In genomic region chr16:87344165-87344930, GRCh38 we compare ENCODE assay signal across 13 cellular contexts. TPM values are rescaled to one million over a fixed set of nuclear protein-coding genes. Genes with fewer than 3 reads are reported as not detected.
A peak's percentile ranks its signal among the peaks of the same experiment; 100 is the strongest.
DNase-seq lines count a peak whose midpoint lies in the region; ATAC-seq and TF ChIP-seq lines count a peak whose summit lies in the region.
"Had no signal": no experiment of that assay in that cellular context is flagged by ENCODE, and none has a peak within 500 bp of the region (broad histone marks: within the 10 kb centered on the region; RNA-seq: fewer than 3 reads in every experiment).

No MANE protein-coding gene starts in this region.

- H3K36me3 ChIP-seq in SJSA1: peaks cover 54% of the 10 kb centered on the region
- H3K36me3 ChIP-seq in effector memory CD4-positive, alpha-beta T cell (ENCODE audit: control insufficient read depth, insufficient read depth, low read length): peaks cover 43% of the 10 kb centered on the region
- H3K36me3 ChIP-seq in gastrocnemius medialis: peaks cover 0 to 67% of the 10 kb centered on the region in 2 donors
- no peaks in the 10 kb centered on the region for H3K36me3 ChIP-seq in mesendoderm (ENCODE audit: control insufficient read depth, insufficient read depth, low read length)

- no peak overlapping the region for H2AK5ac ChIP-seq in mesendoderm (ENCODE audit: low read length)

- no peak overlapping the region for H3K9ac ChIP-seq in mesendoderm (ENCODE audit: low read length)

- H4K8ac ChIP-seq in mesendoderm (ENCODE audit: low read depth, low read length): no peak overlapping the region

- peak overlapping the region; percentile 57 for H3K27ac Mint-ChIP-seq in T-helper 2 cell treated with Interferon-gamma antibody and Interleukin-4, amounts not matched to agents 5 μg/mL and 100 μg/mL, for 36 hours
- H3K27ac Mint-ChIP-seq in Calu3 (ENCODE audit: unreplicated experiment): no peak overlapping the region

- no peaks in the 10 kb centered on the region for H3K27me3 ChIP-seq in SJSA1 (replicated peaks)
- no peaks in the 10 kb centered on the region for H3K27me3 ChIP-seq in effector memory CD4-positive, alpha-beta T cell (replicated peaks; ENCODE audit: control insufficient read depth, insufficient read depth, low read length, poor library complexity, severe bottlenecking)
- H3K27me3 ChIP-seq in gastrocnemius medialis: no peaks in the 10 kb centered on the region
- no peaks in the 10 kb centered on the region for H3K27me3 ChIP-seq in mesendoderm (ENCODE audit: insufficient read depth, low read length, poor library complexity)
- H3K27me3 ChIP-seq: cardiac muscle cell had no signal

- H2BK120ac ChIP-seq in mesendoderm (ENCODE audit: low read depth, low read length): no peak overlapping the region

- H3K9me3 ChIP-seq in SJSA1 (replicated peaks) (no peaks in the 10 kb centered on the region), gastrocnemius medialis (no peaks in the 10 kb centered on the region)
- H3K9me3 ChIP-seq in effector memory CD4-positive, alpha-beta T cell (ENCODE audit: control insufficient read depth, low read length): no peaks in the 10 kb centered on the region

- intact Hi-C loops in gastrocnemius medialis (cut with DNase I; ENCODE audit: low total_unique reads) (no loop called here), Calu3 (cut with micrococcal nuclease; ENCODE audit: unreplicated experiment) (no loop called here)

- no peak overlapping the region for H3K23ac ChIP-seq in mesendoderm (ENCODE audit: low read length)

- H3K4me1 Mint-ChIP-seq in T-helper 2 cell treated with Interferon-gamma antibody and Interleukin-4, amounts not matched to agents 5 μg/mL and 100 μg/mL, for 36 hours (ENCODE audit: low read depth): peaks cover 5% of the 10 kb centered on the region
- H3K4me1 Mint-ChIP-seq in Calu3 (ENCODE audit: low read depth, unreplicated experiment): no peaks in the 10 kb centered on the region

- H3K79me1 ChIP-seq in mesendoderm (ENCODE audit: low read length): no peaks in the 10 kb centered on the region

- peaks cover 49% of the 10 kb centered on the region for H3K4me1 ChIP-seq in SJSA1 (replicated peaks)
- peaks cover 8% of the 10 kb centered on the region for H3K4me1 ChIP-seq in effector memory CD4-positive, alpha-beta T cell (ENCODE audit: control insufficient read depth, insufficient read depth, low read length, poor library complexity, severe bottlenecking)
- peaks cover 0 to 7% of the 10 kb centered on the region in 2 donors for H3K4me1 ChIP-seq in gastrocnemius medialis
- H3K4me1 ChIP-seq in mesendoderm (ENCODE audit: control insufficient read depth, low read depth, low read length): no peaks in the 10 kb centered on the region

- DNase-seq in T-helper 2 cell treated with Interferon-gamma antibody and Interleukin-4, amounts not matched to agents 5 μg/mL and 100 μg/mL, for 36 hours (ENCODE audit: low spot score): no peak
- DNase-seq in T-helper 2 cell (no peak), SJSA1 (ENCODE audit: low read depth in 1 of 2, low spot score in 2 of 2) (peak; percentile 83 to 90), gastrocnemius medialis (no peak), mesendoderm (no peak), DMS153 (lab: John Stamatoyannopoulos, UW) (no peak), Calu3 (no peak)
- DNase-seq in effector memory CD4-positive, alpha-beta T cell: no peak
- DNase-seq: 8988T; activated CD8-positive, alpha-beta memory T cell treated with anti-CD3 and anti-CD28 coated beads, Interleukin-2, amount 50 U/mL, for 48 hours; NCI-H226; PC-9 had no signal

- H3K4me3 ChIP-seq in SJSA1 (no peak overlapping the region), gastrocnemius medialis (peak overlapping the region in 1 of 4 donors; percentile 26), mesendoderm (ENCODE audit: low read length) (no peak overlapping the region)
- no peak overlapping the region for H3K4me3 ChIP-seq in effector memory CD4-positive, alpha-beta T cell (ENCODE audit: insufficient read depth, low read depth, low read length, poor library complexity, severe bottlenecking)
- H3K4me3 ChIP-seq: cardiac muscle cell, PC-9 had no signal

- no peak overlapping the region for H4K5ac ChIP-seq in mesendoderm (ENCODE audit: low read length)

- H3K4me3 Mint-ChIP-seq in T-helper 2 cell treated with Interferon-gamma antibody and Interleukin-4, amounts not matched to agents 5 μg/mL and 100 μg/mL, for 36 hours: peak overlapping the region; percentile 76
- no peak overlapping the region for H3K4me3 Mint-ChIP-seq in Calu3 (ENCODE audit: low read depth, unreplicated experiment)

- no peak overlapping the region for H3K4me2 ChIP-seq in mesendoderm (ENCODE audit: low read length)
- H3K4me2 ChIP-seq: PC-9 had no signal

- H3K56ac ChIP-seq in mesendoderm (ENCODE audit: low read length): no peak overlapping the region

- H3K4ac ChIP-seq in mesendoderm (ENCODE audit: low read depth, low read length): no peak overlapping the region

- H3K27me3 Mint-ChIP-seq in T-helper 2 cell treated with Interferon-gamma antibody and Interleukin-4, amounts not matched to agents 5 μg/mL and 100 μg/mL, for 36 hours (ENCODE audit: low read depth): no peaks in the 10 kb centered on the region
- no peaks in the 10 kb centered on the region for H3K27me3 Mint-ChIP-seq in Calu3 (ENCODE audit: unreplicated experiment)

- TF ChIP-seq CTCF in gastrocnemius medialis (IDR thresholded peaks at IDR 0.05 in 4 of 5, conservative IDR thresholded peaks at IDR 0.05 in 1 of 5) (no peak), Calu3 (IDR thresholded peaks at IDR 0.05; ENCODE audit: unreplicated experiment) (no peak)

- CTCF ChIA-PET in Calu3 (lab: Charles Lee): no interaction called here

- H3K36me3 Mint-ChIP-seq in T-helper 2 cell treated with Interferon-gamma antibody and Interleukin-4, amounts not matched to agents 5 μg/mL and 100 μg/mL, for 36 hours (ENCODE audit: low read depth): peaks cover 26% of the 10 kb centered on the region
- H3K36me3 Mint-ChIP-seq in Calu3 (ENCODE audit: insufficient read depth, unreplicated experiment): peaks cover 42% of the 10 kb centered on the region

- no peak overlapping the region for H3K18ac ChIP-seq in mesendoderm (ENCODE audit: low read length)

- in situ Hi-C loops in gastrocnemius medialis (cut with MboI; ENCODE audit: low sequenced_read_pairs in 4 of 4): no loop called here

- no peaks in the 10 kb centered on the region for H3K79me2 ChIP-seq in mesendoderm (ENCODE audit: control insufficient read depth, insufficient read depth, low read length)

- H2BK15ac ChIP-seq in mesendoderm (replicated peaks; ENCODE audit: low read depth): no peak overlapping the region

- ATAC-seq in gastrocnemius medialis: no peak

- no peak for TF ChIP-seq POLR2A in gastrocnemius medialis (IDR thresholded peaks at IDR 0.05)

- BruUV-seq in Calu3 (replicated peaks; lab: Mats Ljungman, UMichigan): no TSS peak

- H2BK5ac ChIP-seq in mesendoderm (ENCODE audit: low read length): no peak overlapping the region

- no CpG with 5 or more reads among the region's 34 CpGs for WGBS in mesendoderm (ENCODE audit: extremely low coverage, insufficient coverage, low lambda C conversion rate)

- H3K27ac ChIP-seq in SJSA1 (peak overlapping the region; percentile 82), gastrocnemius medialis (peak overlapping the region in 3 of 4 donors; percentile 60 to 74 (median 64)), mesendoderm (ENCODE audit: low read depth, low read length) (no peak overlapping the region)
- peak overlapping the region; percentile 53 for H3K27ac ChIP-seq in effector memory CD4-positive, alpha-beta T cell (ENCODE audit: insufficient read depth, low read length, poor library complexity, severe bottlenecking)
- H3K27ac ChIP-seq: cardiac muscle cell, PC-9 had no signal

- H3K9me3 Mint-ChIP-seq in T-helper 2 cell treated with Interferon-gamma antibody and Interleukin-4, amounts not matched to agents 5 μg/mL and 100 μg/mL, for 36 hours: no peaks in the 10 kb centered on the region
- H3K9me3 Mint-ChIP-seq in Calu3 (ENCODE audit: low read depth, unreplicated experiment): no peaks in the 10 kb centered on the region

RNA-seq across cellular contexts. Expression of gene C16orf95, which starts 27.2 kb away (rescaled TPM):
- 4.9 and 18.7 TPM in 2 replicates for total RNA-seq in SJSA1 (2014; rRNA removed; shearing (Covaris generic))
- total RNA-seq in gastrocnemius medialis (1 to 10 TPM in 3 of 4 donors, under 1 TPM in 1; 0.22 to 3.8 (median 1.3) TPM), Calu3 (2022) (3.8 and 3.9 TPM in 2 replicates)
- polyA plus RNA-seq in mesendoderm (2013, experiment 1 of 2): 2.8 TPM
- 2.4 TPM for polyA plus RNA-seq in mesendoderm (2013, experiment 2 of 2)

RNA-seq across cellular contexts. Expression of gene FBXO31, which starts 39.2 kb away (rescaled TPM):
- 26.2 and 27.2 TPM in 2 replicates for total RNA-seq in SJSA1 (2014; rRNA removed; shearing (Covaris generic))
- 100 to 1,000 TPM; 156 to 264 (median 201) TPM for total RNA-seq in gastrocnemius medialis
- 10.0 TPM for polyA plus RNA-seq in mesendoderm (2013, experiment 1 of 2)
- polyA plus RNA-seq in mesendoderm (2013, experiment 2 of 2): 10.3 TPM
- 40.4 and 43.7 TPM in 2 replicates for total RNA-seq in Calu3 (2022)

RNA-seq across cellular contexts. Expression of gene MAP1LC3B, which starts 47.8 kb away (rescaled TPM):
- total RNA-seq in SJSA1 (2014; rRNA removed; shearing (Covaris generic)): 16.9 and 21.3 TPM in 2 replicates
- total RNA-seq in gastrocnemius medialis (100 to 1,000 TPM in 3 of 4 donors, 10 to 100 TPM in 1; 76.3 to 165 (median 122) TPM), Calu3 (2022) (70.3 and 71.5 TPM in 2 replicates)
- 36.8 TPM for polyA plus RNA-seq in mesendoderm (2013, experiment 1 of 2)
- 35.1 TPM for polyA plus RNA-seq in mesendoderm (2013, experiment 2 of 2)

Comparison
In these comparisons a context has a peak if more than half of its experiments do, and no peak if none do; other contexts are left out.
1. DNase-seq: peak in SJSA1 (2 of 2); none in T-helper 2 cell treated with Interferon-gamma antibody and Interleukin-4, amounts not matched to agents 5 μg/mL and 100 μg/mL, for 36 hours (single experiment), T-helper 2 cell (0 of 5), effector memory CD4-positive, alpha-beta T cell (0 of 3), gastrocnemius medialis (0 of 2), mesendoderm (single experiment), DMS153 (single experiment) and Calu3 (single experiment).